In genomic region chr2:62801814-62802524, GRCh38 we compare ENCODE assay signal across 8 cellular contexts.
DNase-seq lines count a peak whose midpoint lies in the region; ATAC-seq and TF ChIP-seq lines count a peak whose summit lies in the region.
"Had no signal": no experiment of that assay in that cellular context is flagged by ENCODE, and none has a peak within 500 bp of the region (broad histone marks: within the 10 kb centered on the region; RNA-seq: fewer than 3 reads in every experiment).

No MANE protein-coding gene starts in this region.

- no peak for ATAC-seq in naive thymus-derived CD4-positive, alpha-beta T cell
- no peak for ATAC-seq in GM21447 (IDR thresholded peaks at IDR 0.05; ENCODE audit: unreplicated experiment)

- no peak overlapping the region for H3K27ac ChIP-seq in naive thymus-derived CD4-positive, alpha-beta T cell (ENCODE audit: low read depth, low read length)

- peaks cover 9% of the 10 kb centered on the region for H3K36me3 Mint-ChIP-seq in IgD-negative memory B cell
- H3K36me3 Mint-ChIP-seq in activated naive CD8-positive, alpha-beta T cell treated with anti-CD3 and anti-CD28 coated beads for 36 hours = peaks cover 8% of the 10 kb centered on the region
- H3K36me3 Mint-ChIP-seq in naive thymus-derived CD4-positive, alpha-beta T cell = peaks cover 0 to 26% (median 17%) of the 10 kb centered on the region in 5 donors

- H3K27me3 ChIP-seq in naive thymus-derived CD4-positive, alpha-beta T cell (ENCODE audit: control insufficient read depth in 2 of 2, insufficient read depth in 2 of 2, low read length in 2 of 2) = no peaks in the 10 kb centered on the region
- H3K27me3 ChIP-seq: tibial nerve had no signal

- peak; percentile 36 for TF ChIP-seq CTCF in GM12873 (IDR thresholded peaks at IDR 0.05; ENCODE audit: insufficient read depth, low read depth, low read length, missing control alignments)

- peak overlapping the region in 2 of 3 donors; percentile 46 to 71 for H3K27ac Mint-ChIP-seq in IgD-negative memory B cell
- H3K27ac Mint-ChIP-seq in activated naive CD8-positive, alpha-beta T cell treated with anti-CD3 and anti-CD28 coated beads for 36 hours = peak overlapping the region; percentile 9
- peak overlapping the region in 5 of 9 donors; percentile 23 to 71 (median 58) for H3K27ac Mint-ChIP-seq in naive thymus-derived CD4-positive, alpha-beta T cell

- H3K4me1 Mint-ChIP-seq in IgD-negative memory B cell = peaks cover 5 to 13% (median 8%) of the 10 kb centered on the region in 3 donors
- peaks cover 26% of the 10 kb centered on the region for H3K4me1 Mint-ChIP-seq in activated naive CD8-positive, alpha-beta T cell treated with anti-CD3 and anti-CD28 coated beads for 36 hours
- peaks cover 10 to 36% (median 27%) of the 10 kb centered on the region in 7 donors for H3K4me1 Mint-ChIP-seq in naive thymus-derived CD4-positive, alpha-beta T cell

- peak overlapping the region in 1 of 4 donors; percentile 9 for H3K4me3 Mint-ChIP-seq in IgD-negative memory B cell
- peak overlapping the region; percentile 16 for H3K4me3 Mint-ChIP-seq in activated naive CD8-positive, alpha-beta T cell treated with anti-CD3 and anti-CD28 coated beads for 36 hours
- H3K4me3 Mint-ChIP-seq in naive thymus-derived CD4-positive, alpha-beta T cell = peak overlapping the region; percentile 0 to 75 (median 59)

- no peaks in the 10 kb centered on the region for H3K27me3 Mint-ChIP-seq in IgD-negative memory B cell
- no peaks in the 10 kb centered on the region for H3K27me3 Mint-ChIP-seq in activated naive CD8-positive, alpha-beta T cell treated with anti-CD3 and anti-CD28 coated beads for 36 hours
- H3K27me3 Mint-ChIP-seq in naive thymus-derived CD4-positive, alpha-beta T cell = no peaks in the 10 kb centered on the region

- intact Hi-C loops in naive thymus-derived CD4-positive, alpha-beta T cell (cut with micrococcal nuclease) = loop anchor here in 1 of 2 donors (10.0 kb wide), 1 partner anchor 253 kb away; the partner anchor contains the start of gene OTX1

- H3K36me3 ChIP-seq in naive thymus-derived CD4-positive, alpha-beta T cell (ENCODE audit: control insufficient read depth in 2 of 3, insufficient read depth in 3 of 3, low read length in 3 of 3) = no peaks in the 10 kb centered on the region

- H3K9me3 Mint-ChIP-seq in IgD-negative memory B cell = no peaks in the 10 kb centered on the region
- peaks cover 2% of the 10 kb centered on the region for H3K9me3 Mint-ChIP-seq in activated naive CD8-positive, alpha-beta T cell treated with anti-CD3 and anti-CD28 coated beads for 36 hours
- H3K9me3 Mint-ChIP-seq in naive thymus-derived CD4-positive, alpha-beta T cell = peaks cover 0 to 11% (median 0%) of the 10 kb centered on the region in 11 donors

- CTCF ChIA-PET in naive thymus-derived CD4-positive, alpha-beta T cell (lab: Charles Lee) = no interaction called here

- H3K4me3 ChIP-seq in naive thymus-derived CD4-positive, alpha-beta T cell (ENCODE audit: low read length) = peak overlapping the region; percentile 34
- H3K4me3 ChIP-seq: tibial nerve had no signal

- DNase-seq in activated naive CD8-positive, alpha-beta T cell treated with anti-CD3 and anti-CD28 coated beads for 36 hours = no peak
- DNase-seq in naive thymus-derived CD4-positive, alpha-beta T cell = peak in 1 of 9 donors; percentile 2
- DNase-seq in NOMO-1 (lab: John Stamatoyannopoulos, UW; ENCODE audit: unreplicated experiment in 2 of 2) (no peak), GM19238 (ENCODE audit: insufficient read length, low spot score) (no peak)

- H3K4me1 ChIP-seq in naive thymus-derived CD4-positive, alpha-beta T cell (ENCODE audit: control insufficient read depth in 2 of 2, insufficient read depth in 2 of 2, low read length in 2 of 2) = peaks cover 0 to 10% of the 10 kb centered on the region in 2 donors

- no peaks in the 10 kb centered on the region for H3K9me3 ChIP-seq in naive thymus-derived CD4-positive, alpha-beta T cell (ENCODE audit: control insufficient read depth in 2 of 3, low read length in 3 of 3)

- POLR2A ChIA-PET in naive thymus-derived CD4-positive, alpha-beta T cell (lab: Charles Lee) = no interaction called here
